ENCODE assay signal across 12 cellular contexts in genomic region chr17:4327638-4328037, GRCh38. TPM values are rescaled to one million over a fixed set of nuclear protein-coding genes. Genes with fewer than 3 reads are reported as not detected.
DNase-seq lines count a peak whose midpoint lies in the region; TF ChIP-seq lines count a peak whose summit lies in the region.
"Had no signal": no experiment of that assay in that cellular context is flagged by ENCODE, and none has a peak within 500 bp of the region (broad histone marks: within the 10 kb centered on the region; RNA-seq: fewer than 3 reads in every experiment).

No MANE protein-coding gene starts in this region.

- H2AFZ ChIP-seq in osteoblast (ENCODE audit: low read length): no peak overlapping the region

- peaks cover 50% of the 10 kb centered on the region for H4K20me1 ChIP-seq in osteoblast (ENCODE audit: insufficient read depth, low read length)

- no peak for DNase-seq in CD8-positive, alpha-beta memory T cell
- peak; percentile 84 for DNase-seq in M059J (ENCODE audit: low read depth)
- peak; percentile 97 for DNase-seq in epithelial cell of esophagus (ENCODE audit: low read depth)
- DNase-seq in osteoblast (ENCODE audit: insufficient read length, low spot score, missing footprints): peak; percentile 84
- DNase-seq in occipital lobe (lab: John Stamatoyannopoulos, UW): no peak
- DNase-seq in stimulated activated CD4-positive, alpha-beta T cell treated with anti-CD3 and anti-CD28 coated beads, Interleukin-15, amount 100 ng/mL, for 24 hours: no peak
- no peak for DNase-seq in amniotic stem cell (lab: John Stamatoyannopoulos, UW)
- no peak for DNase-seq in stimulated activated CD4-positive, alpha-beta T cell treated with anti-CD3 and anti-CD28 coated beads, Interleukin-12 subunit alpha, Interleukin-12 subunit beta, amount 100 ng/mL, for 4 hours
- DNase-seq: activated CD4-positive, alpha-beta T cell treated with anti-CD3 and anti-CD28 coated beads, Interleukin-2, amount 50 U/mL, for 1 hour; NCI-H2081; SHP77 treated with DMSO at 0.1 percent for 48 hours had no signal

- H3K27me3 ChIP-seq in CD8-positive, alpha-beta memory T cell (ENCODE audit: insufficient read depth, low read length, poor library complexity, severe bottlenecking): no peaks in the 10 kb centered on the region
- H3K27me3 ChIP-seq in osteoblast (ENCODE audit: insufficient read depth, low read length): no peaks in the 10 kb centered on the region

- TF ChIP-seq CTCF in epithelial cell of esophagus (IDR thresholded peaks at IDR 0.05; ENCODE audit: insufficient read depth, low read depth, low read length, missing control alignments): no peak
- TF ChIP-seq CTCF in osteoblast (IDR thresholded peaks at IDR 0.05; ENCODE audit: extremely low read depth, low read depth, low read length): no peak

- H3K27ac Mint-ChIP-seq in CD8-positive, alpha-beta memory T cell: peak overlapping the region in 5 of 8 donors; percentile 0 to 54 (median 46)

- peaks cover 0 to 6% (median 5%) of the 10 kb centered on the region in 5 donors for H3K9me3 Mint-ChIP-seq in CD8-positive, alpha-beta memory T cell

- no peak overlapping the region for H3K4me3 Mint-ChIP-seq in CD8-positive, alpha-beta memory T cell

- peaks cover 13 to 29% (median 17%) of the 10 kb centered on the region in 3 donors for H3K36me3 Mint-ChIP-seq in CD8-positive, alpha-beta memory T cell

- no peaks in the 10 kb centered on the region for H3K36me3 ChIP-seq in CD8-positive, alpha-beta memory T cell (ENCODE audit: insufficient read depth, low read length)
- no peaks in the 10 kb centered on the region for H3K36me3 ChIP-seq in osteoblast (ENCODE audit: insufficient read depth, low read length)

- H3K9me3 ChIP-seq in CD8-positive, alpha-beta memory T cell (ENCODE audit: low read length): no peaks in the 10 kb centered on the region
- H3K9me3 ChIP-seq in osteoblast (ENCODE audit: low read depth, low read length): no peaks in the 10 kb centered on the region

- peaks cover 91% of the 10 kb centered on the region for H3K79me2 ChIP-seq in osteoblast (ENCODE audit: insufficient read depth, low read length)

- CTCF ChIA-PET in CD8-positive, alpha-beta memory T cell (lab: Charles Lee): no interaction called here

- H3K4me2 ChIP-seq in osteoblast (ENCODE audit: insufficient read depth, low read length): peak overlapping the region; percentile 44

- H3K4me3 ChIP-seq in CD8-positive, alpha-beta memory T cell (ENCODE audit: low read length): no peak overlapping the region
- H3K4me3 ChIP-seq in epithelial cell of esophagus (ENCODE audit: low read length): no peak overlapping the region
- H3K4me3 ChIP-seq in osteoblast (ENCODE audit: insufficient read depth, low read length): no peak overlapping the region

- no peak overlapping the region for H3K27ac ChIP-seq in CD8-positive, alpha-beta memory T cell (ENCODE audit: low read depth, low read length)
- H3K27ac ChIP-seq in osteoblast (ENCODE audit: low read depth, low read length): peak overlapping the region; percentile 71
- H3K27ac ChIP-seq: HL-60 had no signal

- POLR2A ChIA-PET in CD8-positive, alpha-beta memory T cell (lab: Charles Lee): interaction anchor here (0.6 kb wide), 1 partner anchor 242 kb away, joined by 7 read pairs; no protein-coding TSS in a partner anchor

- no peaks in the 10 kb centered on the region for H3K27me3 Mint-ChIP-seq in CD8-positive, alpha-beta memory T cell

- peaks cover 51 to 73% (median 69%) of the 10 kb centered on the region in 3 donors for H3K4me1 Mint-ChIP-seq in CD8-positive, alpha-beta memory T cell

- peaks cover 6% of the 10 kb centered on the region for H3K4me1 ChIP-seq in CD8-positive, alpha-beta memory T cell (ENCODE audit: insufficient read depth, low read length)
- H3K4me1 ChIP-seq in osteoblast (ENCODE audit: insufficient read depth, low read length): peaks cover 29% of the 10 kb centered on the region

RNA-seq across cellular contexts. Expression of gene UBE2G1, which starts 38.8 kb away (rescaled TPM):
- total RNA-seq in CD8-positive, alpha-beta memory T cell: 10 to 100 TPM; 54.9 to 68.0 TPM
- polyA plus RNA-seq in CD8-positive, alpha-beta memory T cell: 66.6 TPM
- 50.2 and 63.0 TPM in 2 replicates for total RNA-seq in M059J (2014; rRNA removed; shearing (Covaris generic))
- total RNA-seq in osteoblast (36.2 and 37.7 TPM in 2 replicates), occipital lobe (43.4 TPM)

Comparison
In these comparisons a context has a peak if more than half of its experiments do, and no peak if none do; other contexts are left out.
1. DNase-seq: peak in M059J (single experiment), epithelial cell of esophagus (single experiment) and osteoblast (single experiment); none in CD8-positive, alpha-beta memory T cell (0 of 5), occipital lobe (single experiment), stimulated activated CD4-positive, alpha-beta T cell treated with anti-CD3 and anti-CD28 coated beads, Interleukin-15, amount 100 ng/mL, for 24 hours (single experiment), amniotic stem cell (single experiment) and stimulated activated CD4-positive, alpha-beta T cell treated with anti-CD3 and anti-CD28 coated beads, Interleukin-12 subunit alpha, Interleukin-12 subunit beta, amount 100 ng/mL, for 4 hours (single experiment).